Comparison of ENCODE assay signal across 8 cellular contexts in genomic region chr6:26199057-26199772, GRCh38.
DNase-seq lines count a peak whose midpoint lies in the region; ATAC-seq, FAIRE-seq and TF ChIP-seq lines count a peak whose summit lies in the region.

No MANE protein-coding gene starts in this region.

- H3K4me3 ChIP-seq in SK-N-SH (ENCODE audit: low read depth in 2 of 2, low read length in 1 of 2) (peak overlapping the region; percentile 84 to 96), heart right ventricle (peak overlapping the region; percentile 45 to 75 (median 62)), trophoblast cell (ENCODE audit: low read depth, low read length) (peak overlapping the region; percentile 78)

- H2AFZ ChIP-seq in SK-N-SH (ENCODE audit: low read depth) (no peak overlapping the region), trophoblast cell (ENCODE audit: insufficient read depth, low read length, poor library complexity) (peak overlapping the region; percentile 39)

- CTCF ChIA-PET in SK-N-SH (lab: Yijun Ruan, JAX): interaction anchor here (0.7 to 2.8 kb wide), 5 partner anchors 10 to 1216 kb away, joined by 3 to 9 read pairs (median 5); a partner anchor contains a TSS

- no peak overlapping the region for H3K23ac ChIP-seq in trophoblast cell (ENCODE audit: low read length)

- 4% methylated on average over 36 of the region's 42 CpGs for WGBS in SK-N-SH (ENCODE audit: low lambda C conversion rate)
- WGBS in heart right ventricle, 2 donors: 1% methylated on average over 42 of the region's 42 CpGs
- no CpG with 5 or more reads among the region's 42 CpGs for WGBS in trophoblast cell (ENCODE audit: extremely low coverage, insufficient coverage, insufficient read length)

- peak overlapping the region; percentile 87 for H3K18ac ChIP-seq in trophoblast cell (ENCODE audit: low read length)

- H2AK5ac ChIP-seq in trophoblast cell (ENCODE audit: low read length): no peak overlapping the region

- peak overlapping the region; percentile 80 for H2BK5ac ChIP-seq in trophoblast cell (ENCODE audit: low read depth, low read length, poor library complexity)

- peak; percentile 84 for FAIRE-seq in GM12892 (lab: Jason Lieb, UNC)

- no peaks in the 10 kb centered on the region for H3K27me3 ChIP-seq in SK-N-SH (ENCODE audit: insufficient read depth)
- H3K27me3 ChIP-seq in heart right ventricle: peaks cover 0 to 44% (median 0%) of the 10 kb centered on the region in 7 donors
- no peaks in the 10 kb centered on the region for H3K27me3 ChIP-seq in trophoblast cell (ENCODE audit: insufficient read depth, low read length)

- H3K4me2 ChIP-seq in SK-N-SH (peak overlapping the region; percentile 91), trophoblast cell (ENCODE audit: low read length) (peak overlapping the region; percentile 81)

- intact Hi-C loops in heart right ventricle (cut with DNase I): loop anchor here in 5 of 10 donors (2.0 to 10.0 kb wide), 8 partner anchors 42 to 336 kb away; partner anchors contain the start of gene HMGN4 (in 1 of the 5)

- H3K27ac ChIP-seq in SK-N-SH (ENCODE audit: low read depth in 2 of 2, low read length in 1 of 2): peak overlapping the region; percentile 87 to 99
- peak overlapping the region; percentile 78 for H3K27ac ChIP-seq in angular gyrus (ENCODE audit: low read depth, low read length)
- H3K27ac ChIP-seq in heart right ventricle: peak overlapping the region; percentile 2 to 93 (median 88)
- peak overlapping the region; percentile 89 for H3K27ac ChIP-seq in trophoblast cell (ENCODE audit: low read depth, low read length)

- peaks cover 5% of the 10 kb centered on the region; the same call in 1 of the 2 replicates for H4K20me1 ChIP-seq in SK-N-SH (ENCODE audit: insufficient read depth)

- POLR2A ChIA-PET in SK-N-SH (lab: Yijun Ruan, JAX): interaction anchor here (0.7 to 7.8 kb wide), 38 partner anchors 9 to 1694 kb away, joined by 3 to 247 read pairs (median 6); a partner anchor contains a TSS

- H3K36me3 ChIP-seq in SK-N-SH (replicated peaks in 1 of 2; ENCODE audit: control insufficient read depth in 1 of 2, insufficient read depth in 2 of 2, low read length in 1 of 2) (no peaks in the 10 kb centered on the region), heart right ventricle (no peaks in the 10 kb centered on the region), trophoblast cell (ENCODE audit: control insufficient read depth in 1 of 2, insufficient read depth in 2 of 2, low read length in 2 of 2) (no peaks in the 10 kb centered on the region)

- H3K9me2 ChIP-seq in SK-N-SH: no peaks in the 10 kb centered on the region

- TF ChIP-seq RAD21 in SK-N-SH (IDR thresholded peaks at IDR 0.05; ENCODE audit: low read length): no peak

- H3K79me2 ChIP-seq in SK-N-SH (ENCODE audit: insufficient read depth) (peaks cover 39% of the 10 kb centered on the region), trophoblast cell (ENCODE audit: control insufficient read depth, insufficient read depth, low read length, poor library complexity) (peaks cover 10% of the 10 kb centered on the region)

- ATAC-seq in HG02642 (IDR thresholded peaks at IDR 0.05; ENCODE audit: poor library complexity, unreplicated experiment): peak; percentile 56
- ATAC-seq in heart right ventricle: peak; percentile 72 to 88 (median 87)

- H4K8ac ChIP-seq in trophoblast cell (ENCODE audit: low read depth, low read length): peak overlapping the region; percentile 44

- H4K12ac ChIP-seq in trophoblast cell (ENCODE audit: low read depth, low read length): no peak overlapping the region

- peak overlapping the region; percentile 97 for H3K9ac ChIP-seq in SK-N-SH
- H3K9ac ChIP-seq in trophoblast cell (ENCODE audit: low read length): peak overlapping the region; percentile 82

- peak overlapping the region; percentile 58 for H3K4ac ChIP-seq in trophoblast cell (ENCODE audit: low read depth, low read length)

- TF ChIP-seq CTCF in SK-N-SH (IDR thresholded peaks at IDR 0.05) (no peak), heart right ventricle (IDR thresholded peaks at IDR 0.05) (peak in 1 of 9 donors; percentile 5)

- no peaks in the 10 kb centered on the region for H3K9me3 ChIP-seq in SK-N-SH
- no peaks in the 10 kb centered on the region for H3K9me3 ChIP-seq in heart right ventricle
- H3K9me3 ChIP-seq in trophoblast cell (ENCODE audit: insufficient read depth, low read depth, low read length): no peaks in the 10 kb centered on the region

- H3K4me1 ChIP-seq in SK-N-SH (ENCODE audit: control insufficient read depth in 1 of 2, insufficient read depth in 2 of 2, low read depth in 1 of 2, low read length in 1 of 2) (peaks cover 12 to 20% of the 10 kb centered on the region in 2 experiments; a peak in 3 of 4 replicates), heart right ventricle (peaks cover 0 to 64% (median 32%) of the 10 kb centered on the region in 9 donors), trophoblast cell (ENCODE audit: control insufficient read depth in 1 of 2, insufficient read depth in 2 of 2, low read length in 2 of 2) (no peaks in the 10 kb centered on the region)

- peak overlapping the region; percentile 34 for H2BK12ac ChIP-seq in trophoblast cell (ENCODE audit: low read length)

- H3K14ac ChIP-seq in trophoblast cell (ENCODE audit: low read length): peak overlapping the region; percentile 77

- TF ChIP-seq POLR2A in GM12892 (IDR thresholded peaks at IDR 0.05; ENCODE audit: low read depth, low read length): peak; percentile 91

- H3F3A ChIP-seq in SK-N-SH (replicated peaks; ENCODE audit: insufficient read depth): peaks cover 65% of the 10 kb centered on the region

- H2BK120ac ChIP-seq in trophoblast cell (ENCODE audit: insufficient read depth, low read length, poor library complexity): peak overlapping the region; percentile 27

- DNase-seq in GM12892 (ENCODE audit: insufficient read length) (no peak), NCI-H1105 (lab: John Stamatoyannopoulos, UW) (peak; percentile 92), SK-N-SH (peak; percentile 77), heart right ventricle (peak; percentile 61 to 66), trophoblast cell (peak; percentile 72 to 97), 8988T (no peak)

- peak in 1 of 2 experiments; percentile 49; a peak in 2 of 4 replicates for TF ChIP-seq EP300 in SK-N-SH (IDR thresholded peaks at IDR 0.05; ENCODE audit: borderline replicate concordance in 1 of 2, low read depth in 1 of 2, low read length in 1 of 2)

- peaks cover 23% of the 10 kb centered on the region for H3K79me1 ChIP-seq in trophoblast cell (ENCODE audit: low read length)

- peak overlapping the region; percentile 23 for H4K91ac ChIP-seq in trophoblast cell (ENCODE audit: low read depth, low read length)

TF ChIP-seq in SK-N-SH, 30 proteins besides CTCF, POLR2A, EP300 and RAD21 (continues in another document):
- TF ChIP-seq POLR2AphosphoS5 (IDR thresholded peaks at IDR 0.05; ENCODE audit: low read depth, low read length): peak; percentile 98
- TF ChIP-seq, protein P1, sequence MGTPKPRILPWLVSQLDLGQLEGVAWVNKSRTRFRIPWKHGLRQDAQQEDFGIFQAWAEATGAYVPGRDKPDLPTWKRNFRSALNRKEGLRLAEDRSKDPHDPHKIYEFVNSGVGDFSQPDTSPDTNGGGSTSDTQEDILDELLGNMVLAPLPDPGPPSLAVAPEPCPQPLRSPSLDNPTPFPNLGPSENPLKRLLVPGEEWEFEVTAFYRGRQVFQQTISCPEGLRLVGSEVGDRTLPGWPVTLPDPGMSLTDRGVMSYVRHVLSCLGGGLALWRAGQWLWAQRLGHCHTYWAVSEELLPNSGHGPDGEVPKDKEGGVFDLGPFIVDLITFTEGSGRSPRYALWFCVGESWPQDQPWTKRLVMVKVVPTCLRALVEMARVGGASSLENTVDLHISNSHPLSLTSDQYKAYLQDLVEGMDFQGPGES (IDR thresholded peaks at IDR 0.05; ENCODE audit: low read depth, low read length): peak; percentile 79
- TF ChIP-seq, protein P2, sequence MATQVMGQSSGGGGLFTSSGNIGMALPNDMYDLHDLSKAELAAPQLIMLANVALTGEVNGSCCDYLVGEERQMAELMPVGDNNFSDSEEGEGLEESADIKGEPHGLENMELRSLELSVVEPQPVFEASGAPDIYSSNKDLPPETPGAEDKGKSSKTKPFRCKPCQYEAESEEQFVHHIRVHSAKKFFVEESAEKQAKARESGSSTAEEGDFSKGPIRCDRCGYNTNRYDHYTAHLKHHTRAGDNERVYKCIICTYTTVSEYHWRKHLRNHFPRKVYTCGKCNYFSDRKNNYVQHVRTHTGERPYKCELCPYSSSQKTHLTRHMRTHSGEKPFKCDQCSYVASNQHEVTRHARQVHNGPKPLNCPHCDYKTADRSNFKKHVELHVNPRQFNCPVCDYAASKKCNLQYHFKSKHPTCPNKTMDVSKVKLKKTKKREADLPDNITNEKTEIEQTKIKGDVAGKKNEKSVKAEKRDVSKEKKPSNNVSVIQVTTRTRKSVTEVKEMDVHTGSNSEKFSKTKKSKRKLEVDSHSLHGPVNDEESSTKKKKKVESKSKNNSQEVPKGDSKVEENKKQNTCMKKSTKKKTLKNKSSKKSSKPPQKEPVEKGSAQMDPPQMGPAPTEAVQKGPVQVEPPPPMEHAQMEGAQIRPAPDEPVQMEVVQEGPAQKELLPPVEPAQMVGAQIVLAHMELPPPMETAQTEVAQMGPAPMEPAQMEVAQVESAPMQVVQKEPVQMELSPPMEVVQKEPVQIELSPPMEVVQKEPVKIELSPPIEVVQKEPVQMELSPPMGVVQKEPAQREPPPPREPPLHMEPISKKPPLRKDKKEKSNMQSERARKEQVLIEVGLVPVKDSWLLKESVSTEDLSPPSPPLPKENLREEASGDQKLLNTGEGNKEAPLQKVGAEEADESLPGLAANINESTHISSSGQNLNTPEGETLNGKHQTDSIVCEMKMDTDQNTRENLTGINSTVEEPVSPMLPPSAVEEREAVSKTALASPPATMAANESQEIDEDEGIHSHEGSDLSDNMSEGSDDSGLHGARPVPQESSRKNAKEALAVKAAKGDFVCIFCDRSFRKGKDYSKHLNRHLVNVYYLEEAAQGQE (IDR thresholded peaks at IDR 0.05; ENCODE audit: low read depth, low read length): peak; percentile 62; the same call in 1 of the 2 replicates
- TF ChIP-seq MEF2A (IDR thresholded peaks at IDR 0.05; ENCODE audit: borderline replicate concordance, low read depth): no peak
- peak; percentile 3; the same call in 1 of the 2 replicates for TF ChIP-seq NFIC (IDR thresholded peaks at IDR 0.05; ENCODE audit: borderline replicate concordance)
- TF ChIP-seq, protein P3, sequence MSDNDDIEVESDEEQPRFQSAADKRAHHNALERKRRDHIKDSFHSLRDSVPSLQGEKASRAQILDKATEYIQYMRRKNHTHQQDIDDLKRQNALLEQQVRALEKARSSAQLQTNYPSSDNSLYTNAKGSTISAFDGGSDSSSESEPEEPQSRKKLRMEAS (IDR thresholded peaks at IDR 0.05; ENCODE audit: low read depth): no peak
- TF ChIP-seq GABPA (IDR thresholded peaks at IDR 0.05; ENCODE audit: low read depth): no peak
- TF ChIP-seq SMC3 (IDR thresholded peaks at IDR 0.05; ENCODE audit: low read depth, low read length): no peak
- peak; percentile 44; the same call in 1 of the 2 replicates for TF ChIP-seq ELF1 (IDR thresholded peaks at IDR 0.05)
- TF ChIP-seq TCF12 (IDR thresholded peaks at IDR 0.05): peak; percentile 43
- TF ChIP-seq YY1 (IDR thresholded peaks at IDR 0.05; ENCODE audit: low read depth): peak; percentile 77
- no peak for TF ChIP-seq GATA2 (CRISPR knock-in tag; IDR thresholded peaks at IDR 0.05)
- TF ChIP-seq RXRA (IDR thresholded peaks at IDR 0.05; ENCODE audit: borderline replicate concordance, low read depth): peak; percentile 43; the same call in 1 of the 2 replicates

Comparison
In these comparisons a context has a peak if more than half of its experiments do, and no peak if none do; other contexts are left out.
1. DNase-seq: peak in NCI-H1105 (single experiment), SK-N-SH (single experiment), heart right ventricle (2 of 2) and trophoblast cell (2 of 2); none in GM12892 (single experiment) and 8988T (single experiment).
2. Peak in every context shown above with its lines, with median percentiles within 50 percentile points of each other: H3K27ac ChIP-seq and H3K4me3 ChIP-seq.